ENCODE assay signal across 8 cellular contexts in genomic region chr19:3699741-3700241, GRCh38. TPM values are rescaled to one million over a fixed set of nuclear protein-coding genes. Genes with fewer than 3 reads are reported as not detected.
DNase-seq lines count a peak whose midpoint lies in the region; ATAC-seq and TF ChIP-seq lines count a peak whose summit lies in the region.

No MANE protein-coding gene starts in this region.

- no peaks in the 10 kb centered on the region for H3K9me3 ChIP-seq in BLaER1
- no peaks in the 10 kb centered on the region for H3K9me3 ChIP-seq in OCI-LY7 (ENCODE audit: low read length)
- H3K9me3 ChIP-seq in ovary = no peaks in the 10 kb centered on the region

- ATAC-seq in GM21717 (IDR thresholded peaks at IDR 0.05; ENCODE audit: unreplicated experiment) = peak; percentile 31

- peaks cover 3% of the 10 kb centered on the region for H3K4me1 Mint-ChIP-seq in endothelial cell (ENCODE audit: unreplicated experiment)

- H3K9ac ChIP-seq in BLaER1 = peak overlapping the region; percentile 84

- TF ChIP-seq POLR2A in ovary (IDR thresholded peaks at IDR 0.05) = no peak

- H3K27ac Mint-ChIP-seq in endothelial cell (ENCODE audit: unreplicated experiment) = no peak overlapping the region

- H3K4me3 Mint-ChIP-seq in endothelial cell (ENCODE audit: unreplicated experiment) = peak overlapping the region; percentile 95

- H3K27me3 ChIP-seq in BLaER1 (no peaks in the 10 kb centered on the region), ovary (no peaks in the 10 kb centered on the region)

- intact Hi-C loops in OCI-LY7 (cut with micrococcal nuclease; ENCODE audit: unreplicated experiment) (loop anchor here (1.0 kb wide), 1 partner anchor 34 kb away; no protein-coding TSS in a partner anchor), ovary (cut with DNase I) (loop anchor here (2.0 to 5.0 kb wide), 2 partner anchors 32 to 33 kb away; no protein-coding TSS in a partner anchor)

- BruUV-seq in OCI-LY7 (replicated peaks; lab: Mats Ljungman, UMichigan) = no TSS peak

- no peaks in the 10 kb centered on the region for H3K79me2 ChIP-seq in OCI-LY7 (ENCODE audit: insufficient read depth, low read depth, low read length)

- H3K4me1 ChIP-seq in BLaER1 = peaks cover 24% of the 10 kb centered on the region
- H3K4me1 ChIP-seq in OCI-LY7 (ENCODE audit: insufficient read depth, low read length, poor library complexity, severe bottlenecking) = peaks cover 7% of the 10 kb centered on the region
- H3K4me1 ChIP-seq in ovary (ENCODE audit: insufficient read depth) = peaks cover 12% of the 10 kb centered on the region

- WGBS in ovary, 3 donors = 0 to 1% (median 1%) methylated on average over 32 to 43 of the region's 43 CpGs

- no peak for TF ChIP-seq EP300 in ovary (IDR thresholded peaks at IDR 0.05)

- H3K9me3 Mint-ChIP-seq in endothelial cell (ENCODE audit: unreplicated experiment) = no peaks in the 10 kb centered on the region

- no peaks in the 10 kb centered on the region for H3K36me3 Mint-ChIP-seq in endothelial cell (ENCODE audit: low read depth, unreplicated experiment)

- H3K27me3 Mint-ChIP-seq in endothelial cell (ENCODE audit: unreplicated experiment) = peaks cover 3% of the 10 kb centered on the region

- CTCF ChIA-PET in OCI-LY7 (lab: Charles Lee; ENCODE audit: unreplicated experiment) = no interaction called here

- H3K4me3 ChIP-seq in BLaER1 = peak overlapping the region; percentile 79
- H3K4me3 ChIP-seq in OCI-LY7 (ENCODE audit: low read depth, low read length, poor library complexity, severe bottlenecking) = peak overlapping the region; percentile 75
- H3K4me3 ChIP-seq in ovary = peak overlapping the region; percentile 88

- no peak for TF ChIP-seq CTCF in OCI-LY7 (conservative IDR thresholded peaks at IDR 0.05; ENCODE audit: low read length)
- no peak for TF ChIP-seq CTCF in endothelial cell (IDR thresholded peaks at IDR 0.05; ENCODE audit: unreplicated experiment)
- TF ChIP-seq CTCF in ovary (IDR thresholded peaks at IDR 0.05) = no peak

- no peak overlapping the region for H2AFZ ChIP-seq in OCI-LY7 (ENCODE audit: low read length)

- POLR2A ChIA-PET in OCI-LY7 (lab: Charles Lee) = interaction anchor here (0.6 kb wide), 2 partner anchors 25 to 1130 kb away, joined by 3 to 6 read pairs; no protein-coding TSS in a partner anchor

- H3K36me3 ChIP-seq in BLaER1 = peaks cover 15% of the 10 kb centered on the region
- H3K36me3 ChIP-seq in OCI-LY7 (ENCODE audit: insufficient read depth, low read length) = no peaks in the 10 kb centered on the region
- H3K36me3 ChIP-seq in ovary = no peaks in the 10 kb centered on the region

- DNase-seq in OCI-LY7 (ENCODE audit: low spot score) (peak; percentile 10), endothelial cell (ENCODE audit: low spot score) (no peak), ovary (no peak), NAMALWA (ENCODE audit: low spot score) (no peak), NCI-H1436 (lab: John Stamatoyannopoulos, UW) (no peak), superior temporal gyrus (ENCODE audit: extremely low spot score) (no peak)

- H4K20me1 ChIP-seq in BLaER1 (peaks cover 49% of the 10 kb centered on the region), OCI-LY7 (ENCODE audit: insufficient read depth, low read length) (no peaks in the 10 kb centered on the region)

- H3K27ac ChIP-seq in BLaER1 (peak overlapping the region; percentile 81), OCI-LY7 (ENCODE audit: low read depth, low read length, poor library complexity, severe bottlenecking) (no peak overlapping the region), ovary (peak overlapping the region; percentile 26 to 79)

- H3K4me2 ChIP-seq in BLaER1 (peak overlapping the region; percentile 98), OCI-LY7 (ENCODE audit: low read length) (peak overlapping the region; percentile 91)

- no peaks in the 10 kb centered on the region for H3K9me2 ChIP-seq in OCI-LY7 (ENCODE audit: insufficient read depth, low read length)

RNA-seq across cellular contexts. Expression of gene PIP5K1C, which starts 0.5 kb away (rescaled TPM):
- 6.3 and 7.6 TPM in 2 replicates for total RNA-seq in OCI-LY7 (2014; rRNA removed; shearing (Covaris generic))
- 13.7 and 15.1 TPM in 2 replicates for total RNA-seq in OCI-LY7 (2022)
- total RNA-seq in endothelial cell (ENCODE audit: unreplicated experiment) = 65.8 TPM
- 10 to 100 TPM; 11.3 to 41.7 (median 32.9) TPM for total RNA-seq in ovary
- polyA plus RNA-seq in ovary = 10 to 100 TPM in 1 of 2 donors, 1 to 10 TPM in 1; 6.0 to 23.3 TPM

RNA-seq across cellular contexts. Expression of gene TJP3, which starts 8.4 kb away (rescaled TPM):
- total RNA-seq in OCI-LY7 (2014; rRNA removed; shearing (Covaris generic)) = 0.69 and 1.8 TPM in 2 replicates
- total RNA-seq in OCI-LY7 (2022) = 1.8 and 2.3 TPM in 2 replicates
- total RNA-seq in endothelial cell (ENCODE audit: unreplicated experiment) = 3.1 TPM
- 10 to 100 TPM in 1 of 7 donors, 1 to 10 TPM in 3, under 1 TPM in 2, not detected in 1; 0.18 to 24.4 (median 3.0) TPM for total RNA-seq in ovary
- polyA plus RNA-seq in ovary = under 1 TPM in 1 of 2 donors, not detected in 1; 0.46 TPM
